Comparison of ENCODE assay signal across 13 cellular contexts in genomic region chr20:50133474-50134217, GRCh38. TPM values are rescaled to one million over a fixed set of nuclear protein-coding genes. Genes with fewer than 3 reads are reported as not detected.
DNase-seq lines count a peak whose midpoint lies in the region; ATAC-seq and TF ChIP-seq lines count a peak whose summit lies in the region.
"Had no signal": no experiment of that assay in that cellular context is flagged by ENCODE, and none has a peak within 500 bp of the region (broad histone marks: within the 10 kb centered on the region; RNA-seq: fewer than 3 reads in every experiment).

No MANE protein-coding gene starts in this region.

- in situ Hi-C loops in Panc1 (cut with HindIII; ENCODE audit: low pct_unique_long_range_greater_than_20kb, low sequenced_read_pairs): no loop called here

- POLR2A ChIA-PET in Panc1 (lab: Charles Lee): no interaction called here

- intact Hi-C loops in Panc1 (cut with micrococcal nuclease; ENCODE audit: unreplicated experiment): no loop called here

- TF ChIP-seq CTCF in GM12865 (IDR thresholded peaks at IDR 0.05; ENCODE audit: insufficient read depth, low read depth, low read length, missing control alignments) (peak; percentile 30), Panc1 (IDR thresholded peaks at IDR 0.05) (no peak), fibroblast of villous mesenchyme (IDR thresholded peaks at IDR 0.05; ENCODE audit: insufficient read depth, low read depth, low read length) (peak; percentile 25)

- no TSS peak for BruUV-seq in Panc1 (replicated peaks; lab: Mats Ljungman, UMichigan)

- peak overlapping the region in 2 of 3 donors; percentile 57 to 65 for H3K9ac ChIP-seq in skeletal muscle tissue (ENCODE audit: low read depth in 1 of 3, low read length in 3 of 3)

- H3K36me3 ChIP-seq in Panc1 (ENCODE audit: control insufficient read depth, insufficient read depth, low read length): peaks cover 16% of the 10 kb centered on the region; the same call in 1 of the 2 replicates
- H3K36me3 ChIP-seq in skeletal muscle tissue (ENCODE audit: control insufficient read depth in 3 of 3, insufficient read depth in 3 of 3, low read length in 3 of 3): peaks cover 4 to 17% (median 17%) of the 10 kb centered on the region in 3 donors
- peaks cover 44% of the 10 kb centered on the region for H3K36me3 ChIP-seq in effector memory CD4-positive, alpha-beta T cell (ENCODE audit: control insufficient read depth, insufficient read depth, low read length)

- H3K9me3 ChIP-seq in Panc1 (ENCODE audit: control insufficient read depth, insufficient read depth, low read depth, low read length) (no peaks in the 10 kb centered on the region), skeletal muscle tissue (ENCODE audit: control insufficient read depth in 3 of 3, low read length in 3 of 3) (no peaks in the 10 kb centered on the region)
- no peaks in the 10 kb centered on the region for H3K9me3 ChIP-seq in effector memory CD4-positive, alpha-beta T cell (ENCODE audit: control insufficient read depth, low read length)
- H3K9me3 ChIP-seq: prostate gland had no signal

- peaks cover 51% of the 10 kb centered on the region for H3K4me1 ChIP-seq in Panc1 (ENCODE audit: control insufficient read depth, insufficient read depth, low read length)
- H3K4me1 ChIP-seq in skeletal muscle tissue (ENCODE audit: control insufficient read depth in 3 of 3, insufficient read depth in 3 of 3, low read length in 3 of 3): peaks cover 62 to 76% (median 64%) of the 10 kb centered on the region in 3 donors
- no peaks in the 10 kb centered on the region for H3K4me1 ChIP-seq in effector memory CD4-positive, alpha-beta T cell (ENCODE audit: control insufficient read depth, insufficient read depth, low read length, poor library complexity, severe bottlenecking)

- DNase-seq in GM12865 (ENCODE audit: low read depth): no peak
- DNase-seq in Panc1 (ENCODE audit: low read depth, low spot score): no peak
- no peak for DNase-seq in fibroblast of villous mesenchyme (ENCODE audit: low read depth)
- DNase-seq in SW480 (ENCODE audit: low spot score): no peak
- no peak for DNase-seq in effector memory CD4-positive, alpha-beta T cell
- DNase-seq in COLO829 (ENCODE audit: low spot score): no peak
- DNase-seq: effector CD4-positive, alpha-beta T cell; KG1; NCI-H187 treated with DMSO at 0.1 percent for 48 hours had no signal

- ATAC-seq in Panc1 (no peak), GM18868 (IDR thresholded peaks at IDR 0.05; ENCODE audit: unreplicated experiment) (no peak)

- H3K27me3 ChIP-seq in Panc1 (ENCODE audit: control insufficient read depth, insufficient read depth, low read length) (no peaks in the 10 kb centered on the region), skeletal muscle tissue (ENCODE audit: control insufficient read depth in 3 of 3, insufficient read depth in 3 of 3, low read length in 3 of 3) (no peaks in the 10 kb centered on the region)
- H3K27me3 ChIP-seq in effector memory CD4-positive, alpha-beta T cell (replicated peaks; ENCODE audit: control insufficient read depth, insufficient read depth, low read length, poor library complexity, severe bottlenecking): no peaks in the 10 kb centered on the region

- CTCF ChIA-PET in Panc1 (lab: Charles Lee): interaction anchor here (0.6 kb wide), 1 partner anchor 19 kb away, joined by 3 read pairs; no protein-coding TSS in a partner anchor

- H3K27ac ChIP-seq in Panc1 (ENCODE audit: low read length) (peak overlapping the region; percentile 44; the same call in 1 of the 2 replicates), skeletal muscle tissue (ENCODE audit: low read depth, low read length) (peak overlapping the region; percentile 66)
- H3K27ac ChIP-seq in effector memory CD4-positive, alpha-beta T cell (ENCODE audit: insufficient read depth, low read length, poor library complexity, severe bottlenecking): no peak overlapping the region
- H3K27ac ChIP-seq: SK-N-MC had no signal

- H3K4me3 ChIP-seq in GM12865 (ENCODE audit: low read depth, low read length) (no peak overlapping the region), Panc1 (ENCODE audit: low read depth in 2 of 2, low read length in 2 of 2) (no peak overlapping the region), fibroblast of villous mesenchyme (ENCODE audit: low read depth, low read length) (no peak overlapping the region), skeletal muscle tissue (ENCODE audit: low read length in 3 of 3) (peak overlapping the region in 1 of 3 donors; percentile 22)
- H3K4me3 ChIP-seq in effector memory CD4-positive, alpha-beta T cell (ENCODE audit: insufficient read depth, low read depth, low read length, poor library complexity, severe bottlenecking): no peak overlapping the region
- H3K4me3 ChIP-seq: prostate gland, SK-N-MC had no signal

RNA-seq across cellular contexts. Expression of gene PEDS1, which starts 19.9 kb away (rescaled TPM):
- total RNA-seq in Panc1 (2021; ENCODE audit: unreplicated experiment) (88.9 TPM), fibroblast of villous mesenchyme (25.9 and 27.7 TPM in 2 replicates), skeletal muscle tissue (5.7 TPM)
- polyA plus RNA-seq in Panc1 (2012; ENCODE audit: insufficient read length): 209 TPM

RNA-seq across cellular contexts. Expression of gene UBE2V1, which starts 20.7 kb away (rescaled TPM):
- total RNA-seq in Panc1 (2021; ENCODE audit: unreplicated experiment) (115 TPM), fibroblast of villous mesenchyme (88.1 and 90.2 TPM in 2 replicates), skeletal muscle tissue (36.5 TPM)
- 54.8 TPM for polyA plus RNA-seq in Panc1 (2012; ENCODE audit: insufficient read length)

RNA-seq across cellular contexts. Expression of gene CEBPB, which starts 57.0 kb away (rescaled TPM):
- 52.1 TPM for total RNA-seq in Panc1 (2021; ENCODE audit: unreplicated experiment)
- 80.9 TPM for polyA plus RNA-seq in Panc1 (2012; ENCODE audit: insufficient read length)
- total RNA-seq in fibroblast of villous mesenchyme: 70.4 and 71.5 TPM in 2 replicates
- total RNA-seq in skeletal muscle tissue: 7.3 TPM
